Comparison of ENCODE assay signal across 8 cellular contexts in the genomic region with DNA sequence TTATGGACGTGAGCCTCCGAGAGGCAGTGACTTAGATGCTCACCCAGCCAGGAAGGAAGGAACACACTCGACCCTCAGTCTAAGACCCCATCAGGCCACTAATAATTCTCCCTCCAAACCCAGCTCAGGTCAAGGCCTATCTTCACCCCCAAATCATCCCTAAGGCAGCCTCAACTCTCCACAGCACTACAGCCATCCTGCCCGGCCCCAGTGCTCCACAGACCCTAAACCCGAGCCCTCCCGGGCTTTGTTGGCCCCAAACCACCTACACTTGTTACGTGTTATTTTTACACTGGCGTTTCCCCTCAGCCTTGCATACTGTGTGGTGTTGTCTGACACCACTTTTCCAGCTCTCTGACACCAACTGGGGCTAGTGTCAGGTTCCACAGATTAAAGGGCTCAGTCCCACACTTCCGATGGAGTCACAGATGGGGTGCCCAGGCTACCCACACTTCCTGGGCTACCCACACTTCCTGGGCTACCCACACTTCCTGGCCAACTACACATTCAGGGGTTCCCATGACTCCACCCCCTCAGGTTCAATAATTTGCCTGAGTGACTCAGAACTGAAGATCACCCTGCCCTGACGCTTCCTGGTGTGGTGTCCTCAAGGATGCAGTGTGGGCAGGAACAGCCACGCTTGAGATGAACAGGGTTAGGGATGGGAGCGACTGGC. TPM values are rescaled to one million over a fixed set of nuclear protein-coding genes. Genes with fewer than 3 reads are reported as not detected.
DNase-seq lines count a peak whose midpoint lies in the region; TF ChIP-seq lines count a peak whose summit lies in the region.

No MANE protein-coding gene starts in this region.

- H3K4me1 ChIP-seq in HEK293 (ENCODE audit: control insufficient read depth, insufficient read depth, low read length), result no peaks in the 10 kb centered on the region; the same call in 1 of the 2 replicates
- peaks cover 0 to 19% (median 10%) of the 10 kb centered on the region in 4 donors for H3K4me1 ChIP-seq in Peyer's patch

- POLR2A ChIA-PET in HEK293 (lab: Yijun Ruan, JAX), result no interaction called here

- in situ Hi-C loops in GM13977 (cut with MboI; ENCODE audit: low pct_unique_long_range_greater_than_20kb, low sequenced_read_pairs, unreplicated experiment), result no loop called here

- H3K27ac ChIP-seq in HEK293 (ENCODE audit: extremely low read depth, low read depth, low read length), result peak overlapping the region; percentile 41; the same call in 1 of the 2 replicates
- peak overlapping the region in 3 of 4 donors; percentile 14 to 52 (median 49) for H3K27ac ChIP-seq in Peyer's patch

- H3K4me3 ChIP-seq in HEK293 (ENCODE audit: low read depth, low read length) (no peak overlapping the region), Peyer's patch (no peak overlapping the region)

- no peaks in the 10 kb centered on the region for H3K9me3 ChIP-seq in HEK293 (ENCODE audit: control insufficient read depth, insufficient read depth, low read depth, low read length)
- H3K9me3 ChIP-seq in Peyer's patch, result no peaks in the 10 kb centered on the region

- H3K27me3 ChIP-seq in Peyer's patch, result no peaks in the 10 kb centered on the region

- CTCF ChIA-PET in HEK293 (lab: Yijun Ruan, JAX), result interaction anchor here (0.6 to 4.3 kb wide), 6 partner anchors 9 to 339 kb away, joined by 3 to 88 read pairs (median 8); no protein-coding TSS in a partner anchor

- DNase-seq in GM13977 (ENCODE audit: low spot score) (peak; percentile 84), Peyer's patch (peak in 2 of 3 donors; percentile 57 to 72), COLO829 (ENCODE audit: low spot score) (no peak), NCI-H446 treated with DMSO at 0.1 percent for 48 hours (lab: John Stamatoyannopoulos, UW) (no peak), retina (no peak)
- peak; percentile 27 for DNase-seq in activated naive CD8-positive, alpha-beta T cell treated with anti-CD3 and anti-CD28 coated beads, Interleukin-2, amount 50 U/mL, for 16 hours (ENCODE audit: low read depth, low spot score)
- peak; percentile 17 to 23 for DNase-seq in stimulated activated CD4-positive, alpha-beta T cell treated with anti-CD3 and anti-CD28 coated beads, Interleukin-1b, Interleukin-23, amount 100 ng/mL, for 1 hour (ENCODE audit: low read depth in 2 of 2)

- no peak for TF ChIP-seq POLR2A in Peyer's patch (IDR thresholded peaks at IDR 0.05)

- no peak for TF ChIP-seq CTCF in GM13977 (IDR thresholded peaks at IDR 0.05; ENCODE audit: extremely low read depth, insufficient read depth, missing control alignments)
- no peak for TF ChIP-seq CTCF in HEK293 (tag by site-specific recombination; IDR thresholded peaks at IDR 0.05)
- TF ChIP-seq CTCF in Peyer's patch (IDR thresholded peaks at IDR 0.05), result no peak

- peaks cover 9 to 84% of the 10 kb centered on the region in 2 experiments for H3K36me3 ChIP-seq in HEK293 (ENCODE audit: control insufficient read depth in 2 of 2, insufficient read depth in 1 of 2, low read length in 2 of 2)
- H3K36me3 ChIP-seq in Peyer's patch, result peaks cover 0 to 70% (median 0%) of the 10 kb centered on the region in 3 donors

TF ChIP-seq in HEK293, 187 proteins besides CTCF, POLR2A, EP300 and RAD21:
- TF ChIP-seq ZFHX2 (tag by site-specific recombination; conservative IDR thresholded peaks at IDR 0.05), result peak; percentile 82
- TF ChIP-seq AEBP2 (tag by site-specific recombination; IDR thresholded peaks at IDR 0.05; ENCODE audit: borderline replicate concordance), result no peak
- TF ChIP-seq EGR2 (tag by site-specific recombination; IDR thresholded peaks at IDR 0.05; ENCODE audit: low read depth), result peak; percentile 38; the same call in 1 of the 2 replicates
- peak; percentile 67; the same call in 1 of the 2 replicates for TF ChIP-seq ZBTB20 (tag by site-specific recombination; IDR thresholded peaks at IDR 0.05)

RNA-seq across cellular contexts. Expression of gene RBCK1, which starts 25.3 kb away (rescaled TPM):
- 100 to 1,000 TPM; 133 to 254 (median 154) TPM for total RNA-seq in Peyer's patch

RNA-seq across cellular contexts. Expression of gene TBC1D20, which starts 28.9 kb away (rescaled TPM):
- 10 to 100 TPM; 38.1 to 43.6 (median 42.8) TPM for total RNA-seq in Peyer's patch

RNA-seq across cellular contexts. Expression of gene TRIB3, which starts 52.9 kb away (rescaled TPM):
- total RNA-seq in Peyer's patch, result 10 to 100 TPM in 2 of 4 donors, 1 to 10 TPM in 2; 8.3 to 22.7 (median 12.1) TPM

Comparison
In these comparisons a context has a peak if more than half of its experiments do, and no peak if none do; other contexts are left out.
1. DNase-seq: peak in GM13977 (single experiment), Peyer's patch (2 of 3), activated naive CD8-positive, alpha-beta T cell treated with anti-CD3 and anti-CD28 coated beads, Interleukin-2, amount 50 U/mL, for 16 hours (single experiment) and stimulated activated CD4-positive, alpha-beta T cell treated with anti-CD3 and anti-CD28 coated beads, Interleukin-1b, Interleukin-23, amount 100 ng/mL, for 1 hour (2 of 2); none in COLO829 (single experiment), NCI-H446 treated with DMSO at 0.1 percent for 48 hours (single experiment) and retina (single experiment).